Comparison of ENCODE assay signal across 3 cellular contexts in genomic region chr1:145768004-145768403, GRCh38. TPM values are rescaled to one million over a fixed set of nuclear protein-coding genes. Genes with fewer than 3 reads are reported as not detected.
"Had no signal": no experiment of that assay in that cellular context is flagged by ENCODE, and none has a peak within 500 bp of the region (broad histone marks: within the 10 kb centered on the region; RNA-seq: fewer than 3 reads in every experiment).

No MANE protein-coding gene starts in this region.

RNA-seq across cellular contexts. Expression of gene CD160, which starts 48.7 kb away (rescaled TPM):
- total RNA-seq: IMR-90, NCI-H460, PC-9 had no signal
- polyA plus RNA-seq: IMR-90 had no signal
